ENCODE assay signal across 25 cellular contexts in genomic region chr7:13489386-13489785, GRCh38.
"Had no signal": no experiment of that assay in that cellular context is flagged by ENCODE, and none has a peak within 500 bp of the region (broad histone marks: within the 10 kb centered on the region; RNA-seq: fewer than 3 reads in every experiment).

No MANE protein-coding gene starts in this region.

- H3K27me3 ChIP-seq: adrenal gland, body of pancreas, colonic mucosa, esophagus squamous epithelium had no signal

- DNase-seq: activated CD4-positive, alpha-beta memory T cell treated with anti-CD3 and anti-CD28 coated beads for 36 hours; activated CD4-positive, alpha-beta T cell treated with anti-CD3 and anti-CD28 coated beads for 36 hours; activated CD4-positive, alpha-beta T cell treated with anti-CD3 and anti-CD28 coated beads, Interleukin-2, amount 10 ng/mL, durations not matched to agents 24 days and 14 days; activated CD4-positive, CD25-positive, alpha-beta regulatory T cell; activated CD4-positive, CD25-positive, alpha-beta regulatory T cell treated with anti-CD3 and anti-CD28 coated beads, Interleukin-2, amount 50 U/mL, for 72 hours; activated CD8-positive, alpha-beta memory T cell treated with anti-CD3 and anti-CD28 coated beads, Interleukin-2, amount 10 ng/mL, durations not matched to agents 7 days and 5 days; activated CD8-positive, alpha-beta memory T cell treated with anti-CD3 and anti-CD28 coated beads, Interleukin-2, amount 50 U/mL, for 4 hours; activated CD8-positive, alpha-beta T cell treated with anti-CD3 and anti-CD28 coated beads, Interleukin-2, amount 10 ng/mL, durations not matched to agents 7 days and 5 days; activated effector memory CD4-positive, alpha-beta T cell treated with anti-CD3 and anti-CD28 coated beads, Interleukin-2, amount 50 U/mL, for 16 hours; activated naive CD8-positive, alpha-beta T cell treated with anti-CD3 and anti-CD28 coated beads for 36 hours; activated naive CD8-positive, alpha-beta T cell treated with anti-CD3 and anti-CD28 coated beads, Interleukin-2, amount 50 U/mL, for 24 hours; activated T-cell treated with anti-CD3 and anti-CD28 coated beads, Interleukin-2, amount 50 U/mL, for 1 hour; activated T-cell treated with anti-CD3 and anti-CD28 coated beads, Interleukin-2, amount 50 U/mL, for 48 hours; adrenal gland; amygdala; aorta; body of pancreas; caudate nucleus; colonic mucosa; effector CD8-positive, alpha-beta T cell; esophagus squamous epithelium; head of caudate nucleus; T-cell; T-helper 9 cell had no signal

- H3K36me3 ChIP-seq: adrenal gland, colonic mucosa, esophagus squamous epithelium had no signal

- H3K9me3 ChIP-seq: adrenal gland, body of pancreas, colonic mucosa, esophagus squamous epithelium had no signal

- ATAC-seq: activated CD4-positive, alpha-beta T cell treated with anti-CD3 and anti-CD28 coated beads for 36 hours; activated CD8-positive, alpha-beta memory T cell treated with anti-CD3 and anti-CD28 coated beads, Interleukin-2, amount 10 ng/mL, durations not matched to agents 7 days and 5 days; activated CD8-positive, alpha-beta T cell treated with anti-CD3 and anti-CD28 coated beads, Interleukin-2, amount 10 ng/mL, durations not matched to agents 7 days and 5 days; activated naive CD8-positive, alpha-beta T cell treated with anti-CD3 and anti-CD28 coated beads, Interleukin-2, amount 50 U/mL, for 24 hours; body of pancreas; T-cell had no signal

- H3K4me1 ChIP-seq: adrenal gland, body of pancreas, colonic mucosa, esophagus squamous epithelium had no signal

- H3K4me3 ChIP-seq: adrenal gland, body of pancreas, colonic mucosa, esophagus squamous epithelium had no signal

- H3K27ac ChIP-seq: adrenal gland, body of pancreas, colonic mucosa, epithelial cell of prostate, esophagus squamous epithelium had no signal
